In genomic region chr20:62707981-62708521, GRCh38 we compare ENCODE assay signal across 8 cellular contexts.
DNase-seq lines count a peak whose midpoint lies in the region; ATAC-seq and TF ChIP-seq lines count a peak whose summit lies in the region.

No MANE protein-coding gene starts in this region.

- no peaks in the 10 kb centered on the region for H3K4me1 ChIP-seq in Loucy (ENCODE audit: insufficient read depth, low read length, poor library complexity, severe bottlenecking)

- peaks cover 4% of the 10 kb centered on the region for H3K4me1 Mint-ChIP-seq in activated naive CD4-positive, alpha-beta T cell treated with anti-CD3 and anti-CD28 coated beads, Interleukin-2, amount 50 U/mL, for 24 hours
- H3K4me1 Mint-ChIP-seq in nephron = peaks cover 15% of the 10 kb centered on the region

- no peak overlapping the region for H3K9ac ChIP-seq in Loucy (ENCODE audit: low read depth, low read length, poor library complexity, severe bottlenecking)

- no peaks in the 10 kb centered on the region for H3K36me3 ChIP-seq in Loucy (ENCODE audit: insufficient read depth, low read length)

- H3K4me3 Mint-ChIP-seq in activated naive CD4-positive, alpha-beta T cell treated with anti-CD3 and anti-CD28 coated beads, Interleukin-2, amount 50 U/mL, for 24 hours = peak overlapping the region; percentile 65
- peak overlapping the region in 2 of 3 experiments; percentile 16 to 67 for H3K4me3 Mint-ChIP-seq in nephron

- no peaks in the 10 kb centered on the region for H3K27me3 ChIP-seq in Loucy (ENCODE audit: insufficient read depth, low read length, poor library complexity, severe bottlenecking)

- H2AFZ ChIP-seq in Loucy (ENCODE audit: low read length) = no peak overlapping the region

- no peaks in the 10 kb centered on the region for H3K36me3 Mint-ChIP-seq in activated naive CD4-positive, alpha-beta T cell treated with anti-CD3 and anti-CD28 coated beads, Interleukin-2, amount 50 U/mL, for 24 hours
- H3K36me3 Mint-ChIP-seq in nephron (ENCODE audit: low read depth) = no peaks in the 10 kb centered on the region

- no peaks in the 10 kb centered on the region for H3K9me3 Mint-ChIP-seq in activated naive CD4-positive, alpha-beta T cell treated with anti-CD3 and anti-CD28 coated beads, Interleukin-2, amount 50 U/mL, for 24 hours
- no peaks in the 10 kb centered on the region for H3K9me3 Mint-ChIP-seq in nephron

- peaks cover 13% of the 10 kb centered on the region for H3K27me3 Mint-ChIP-seq in activated naive CD4-positive, alpha-beta T cell treated with anti-CD3 and anti-CD28 coated beads, Interleukin-2, amount 50 U/mL, for 24 hours
- H3K27me3 Mint-ChIP-seq in nephron (ENCODE audit: low read depth) = peaks cover 71% of the 10 kb centered on the region

- H3K27ac Mint-ChIP-seq in activated naive CD4-positive, alpha-beta T cell treated with anti-CD3 and anti-CD28 coated beads, Interleukin-2, amount 50 U/mL, for 24 hours = no peak overlapping the region
- H3K27ac Mint-ChIP-seq in nephron = no peak overlapping the region

- no peaks in the 10 kb centered on the region for H3K79me2 ChIP-seq in Loucy (ENCODE audit: insufficient read depth, low read length)

- TF ChIP-seq CTCF in Loucy (conservative IDR thresholded peaks at IDR 0.05; ENCODE audit: low read length) = peak; percentile 51
- peak; percentile 30 to 39 (median 36) for TF ChIP-seq CTCF in nephron (IDR thresholded peaks at IDR 0.05; ENCODE audit: unreplicated experiment in 3 of 3)

- H3K9me3 ChIP-seq in Loucy (ENCODE audit: insufficient read depth, low read depth, low read length) = no peaks in the 10 kb centered on the region

- no peaks in the 10 kb centered on the region for H4K20me1 ChIP-seq in Loucy (ENCODE audit: insufficient read depth, low read length, poor library complexity, severe bottlenecking)

- H3K9me2 ChIP-seq in Loucy (replicated peaks; ENCODE audit: low read depth, low read length) = no peaks in the 10 kb centered on the region

- DNase-seq in ELF-1 (ENCODE audit: low read depth, low spot score) = peak; percentile 48
- no peak for DNase-seq in activated gamma-delta T cell treated with Interleukin-2 at 50 U/mL for 16 hours
- no peak for DNase-seq in middle frontal gyrus (ENCODE audit: extremely low spot score, low spot score)

- ATAC-seq in GM19467 (IDR thresholded peaks at IDR 0.05; ENCODE audit: unreplicated experiment) (no peak), GM21360 (IDR thresholded peaks at IDR 0.05; ENCODE audit: unreplicated experiment) (no peak)

- no peak overlapping the region for H3K4me2 ChIP-seq in Loucy (ENCODE audit: low read depth, low read length, poor library complexity, severe bottlenecking)

- H3F3A ChIP-seq in Loucy (ENCODE audit: low read depth) = no peaks in the 10 kb centered on the region

- no peak overlapping the region for H3K4me3 ChIP-seq in Loucy (ENCODE audit: low read length, poor library complexity, severe bottlenecking)
